ENCODE assay signal across 11 cellular contexts in the genomic region with DNA sequence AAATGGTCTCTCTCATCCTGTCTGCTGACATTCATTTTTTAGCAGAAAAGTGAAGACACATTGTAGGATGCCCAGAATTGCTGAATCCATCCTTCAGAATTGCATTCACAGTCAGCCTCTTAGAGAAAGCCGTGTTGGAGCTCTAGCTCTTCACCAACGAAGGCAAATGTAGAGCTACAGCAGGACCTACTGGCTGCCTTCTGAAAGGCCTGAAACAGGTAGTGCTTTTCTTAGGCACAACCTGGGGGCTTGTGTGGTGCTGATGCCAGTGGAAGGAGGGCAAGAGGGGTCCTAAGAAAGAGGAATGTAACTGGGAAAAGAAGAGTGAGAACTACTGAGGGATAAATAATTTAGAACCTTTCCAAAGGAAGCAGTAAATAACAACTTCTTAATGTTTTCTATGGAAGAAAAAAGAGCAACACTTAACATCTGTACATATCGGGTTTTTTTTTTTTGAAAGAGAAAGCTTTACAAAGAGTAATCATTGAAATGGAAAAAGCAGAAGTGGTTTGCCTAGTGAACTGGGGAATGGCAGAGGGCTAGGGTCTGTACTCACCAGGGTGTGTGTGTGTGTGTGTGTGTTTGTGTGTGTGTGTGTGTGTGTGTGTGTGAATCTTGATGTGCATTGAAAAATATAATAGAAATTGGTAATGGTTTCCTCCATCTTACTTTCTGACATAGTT.
DNase-seq lines count a peak whose midpoint lies in the region; ATAC-seq and TF ChIP-seq lines count a peak whose summit lies in the region.
"Had no signal": no experiment of that assay in that cellular context is flagged by ENCODE, and none has a peak within 500 bp of the region (broad histone marks: within the 10 kb centered on the region; RNA-seq: fewer than 3 reads in every experiment).

No MANE protein-coding gene starts in this region.

- no peaks in the 10 kb centered on the region for H3K36me3 ChIP-seq in BE2C

- peak; percentile 11; the same call in 1 of the 2 replicates for TF ChIP-seq CTCF in BE2C (IDR thresholded peaks at IDR 0.05; ENCODE audit: low read depth, low read length)

- no peak overlapping the region for H3K4me3 ChIP-seq in BE2C (ENCODE audit: low read depth, low read length)
- H3K4me3 ChIP-seq: psoas muscle, SK-N-MC had no signal

- no peaks in the 10 kb centered on the region for H3K27me3 ChIP-seq in BE2C

- DNase-seq in BE2C (no peak), NOMO-1 (lab: John Stamatoyannopoulos, UW; ENCODE audit: unreplicated experiment in 2 of 2) (peak; percentile 78 to 82), LoVo (ENCODE audit: low spot score) (no peak), SHP77 (lab: John Stamatoyannopoulos, UW) (no peak), erythroblast (lab: John Stamatoyannopoulos, UW) (no peak), SW480 (ENCODE audit: low spot score) (no peak)
- DNase-seq: psoas muscle; stimulated activated naive CD4-positive, alpha-beta T cell had no signal

- no peaks in the 10 kb centered on the region for H3K9me3 ChIP-seq in BE2C
- H3K9me3 ChIP-seq: psoas muscle had no signal

- no peak for TF ChIP-seq POLR2A in erythroblast (IDR thresholded peaks at IDR 0.05; ENCODE audit: low read length)

- ATAC-seq in GM19324 (IDR thresholded peaks at IDR 0.05; ENCODE audit: low FRiP score, unreplicated experiment) (peak; percentile 80), HG02973 (IDR thresholded peaks at IDR 0.05; ENCODE audit: unreplicated experiment) (peak; percentile 96)
- ATAC-seq: psoas muscle had no signal

- H3K4me1 ChIP-seq in BE2C = no peaks in the 10 kb centered on the region; the same call in 1 of the 2 replicates
- H3K4me1 ChIP-seq: psoas muscle had no signal

Comparison
In these comparisons a context has a peak if more than half of its experiments do, and no peak if none do; other contexts are left out.
1. DNase-seq: peak in NOMO-1 (2 of 2); none in BE2C (single experiment), LoVo (single experiment), SHP77 (0 of 2), erythroblast (0 of 2) and SW480 (single experiment).